Comparison of ENCODE assay signal across 8 cellular contexts in genomic region chr22:46088541-46089311, GRCh38.
A peak's percentile ranks its signal among the peaks of the same experiment; 100 is the strongest.
DNase-seq lines count a peak whose midpoint lies in the region; ATAC-seq, FAIRE-seq and TF ChIP-seq lines count a peak whose summit lies in the region.

No MANE protein-coding gene starts in this region.

- H3K4me2 ChIP-seq in trophoblast cell (ENCODE audit: low read length) = no peak overlapping the region

- H2BK5ac ChIP-seq in trophoblast cell (ENCODE audit: low read depth, low read length, poor library complexity) = no peak overlapping the region

- no peaks in the 10 kb centered on the region for H3K9me3 ChIP-seq in kidney (ENCODE audit: control insufficient read depth in 1 of 2, low read length in 2 of 2)
- no peaks in the 10 kb centered on the region for H3K9me3 ChIP-seq in spleen
- H3K9me3 ChIP-seq in trophoblast cell (ENCODE audit: insufficient read depth, low read depth, low read length) = peaks cover 12% of the 10 kb centered on the region

- H3K27ac ChIP-seq in caudate nucleus (ENCODE audit: low read depth, low read length) = peak overlapping the region; percentile 98
- H3K27ac ChIP-seq in kidney (ENCODE audit: low read depth in 2 of 2, low read length in 2 of 2) = peak overlapping the region; percentile 91 to 94
- peak overlapping the region; percentile 75 to 98 (median 92) for H3K27ac ChIP-seq in spleen
- no peak overlapping the region for H3K27ac ChIP-seq in trophoblast cell (ENCODE audit: low read depth, low read length)

- no peak for TF ChIP-seq CTCF in kidney (IDR thresholded peaks at IDR 0.05; ENCODE audit: borderline replicate concordance, extremely low read depth, insufficient read depth)
- TF ChIP-seq CTCF in spleen (IDR thresholded peaks at IDR 0.05 in 8 of 11, conservative IDR thresholded peaks at IDR 0.05 in 3 of 11) = no peak

- H3K79me2 ChIP-seq in trophoblast cell (ENCODE audit: control insufficient read depth, insufficient read depth, low read length, poor library complexity) = no peaks in the 10 kb centered on the region

- H3K79me1 ChIP-seq in trophoblast cell (ENCODE audit: low read length) = no peaks in the 10 kb centered on the region

- no peak overlapping the region for H2AFZ ChIP-seq in trophoblast cell (ENCODE audit: insufficient read depth, low read length, poor library complexity)

- no peak overlapping the region for H2BK12ac ChIP-seq in trophoblast cell (ENCODE audit: low read length)

- no peak for TF ChIP-seq POLR2A in spleen (IDR thresholded peaks at IDR 0.05)

- no peak overlapping the region for H3K23ac ChIP-seq in trophoblast cell (ENCODE audit: low read length)

- H3K4me1 ChIP-seq in kidney (ENCODE audit: control insufficient read depth in 1 of 2, insufficient read depth in 1 of 2, low read depth in 1 of 2, low read length in 2 of 2) (peaks cover 74 to 90% of the 10 kb centered on the region in 2 donors), spleen (peaks cover 43 to 100% (median 94%) of the 10 kb centered on the region in 6 donors), trophoblast cell (ENCODE audit: control insufficient read depth in 1 of 2, insufficient read depth in 2 of 2, low read length in 2 of 2) (peaks cover 3 to 6% of the 10 kb centered on the region in 2 experiments)

- H3K36me3 ChIP-seq in kidney (ENCODE audit: control insufficient read depth in 1 of 2, insufficient read depth in 2 of 2, low read length in 2 of 2) (peaks cover 5 to 29% of the 10 kb centered on the region in 2 donors), spleen (peaks cover 0 to 100% (median 33%) of the 10 kb centered on the region in 6 donors), trophoblast cell (ENCODE audit: control insufficient read depth in 1 of 2, insufficient read depth in 2 of 2, low read length in 2 of 2) (no peaks in the 10 kb centered on the region)

- no peak overlapping the region for H4K91ac ChIP-seq in trophoblast cell (ENCODE audit: low read depth, low read length)

- no peak overlapping the region for H3K18ac ChIP-seq in trophoblast cell (ENCODE audit: low read length)

- H4K8ac ChIP-seq in trophoblast cell (ENCODE audit: low read depth, low read length) = no peak overlapping the region

- H4K12ac ChIP-seq in trophoblast cell (ENCODE audit: low read depth, low read length) = no peak overlapping the region

- DNase-seq in HCEC 1CT (peak; percentile 86), caudate nucleus (lab: John Stamatoyannopoulos, UW) (peak in 6 of 61 donors; percentile 45 to 67 (median 54)), kidney (peak; percentile 85), spleen (peak; percentile 82), trophoblast cell (no peak), NOMO-1 treated with DMSO at 0.1 percent for 48 hours (lab: John Stamatoyannopoulos, UW; ENCODE audit: unreplicated experiment) (no peak)

- peak overlapping the region in 1 of 2 donors; percentile 30 for H3K4me3 ChIP-seq in kidney (ENCODE audit: low read length in 2 of 2)
- H3K4me3 ChIP-seq in spleen = peak overlapping the region in 2 of 8 donors; percentile 5 to 40
- H3K4me3 ChIP-seq in trophoblast cell (ENCODE audit: low read depth, low read length) = no peak overlapping the region

- no peak overlapping the region for H3K4ac ChIP-seq in trophoblast cell (ENCODE audit: low read depth, low read length)

- no peak for FAIRE-seq in kidney (lab: Jason Lieb, UNC)

- H3K9ac ChIP-seq in kidney (ENCODE audit: low read length in 2 of 2) = peak overlapping the region; percentile 65 to 69
- H3K9ac ChIP-seq in trophoblast cell (ENCODE audit: low read length) = no peak overlapping the region

- intact Hi-C loops in kidney (cut with DNase I) (no loop called here), spleen (cut with DNase I; ENCODE audit: low total_unique reads) (no loop called here)

- 57 to 78% (median 68%) methylated on average over 23 to 25 of the region's 25 CpGs for WGBS in spleen, 5 donors
- no CpG with 5 or more reads among the region's 25 CpGs for WGBS in trophoblast cell (ENCODE audit: extremely low coverage, insufficient coverage, insufficient read length)

- no peak overlapping the region for H2BK120ac ChIP-seq in trophoblast cell (ENCODE audit: insufficient read depth, low read length, poor library complexity)

- ATAC-seq in GM18511 (IDR thresholded peaks at IDR 0.05; ENCODE audit: unreplicated experiment) = no peak
- no peak for ATAC-seq in HG02981 (IDR thresholded peaks at IDR 0.05; ENCODE audit: unreplicated experiment)

- H2AK5ac ChIP-seq in trophoblast cell (ENCODE audit: low read length) = no peak overlapping the region

- H3K14ac ChIP-seq in trophoblast cell (ENCODE audit: low read length) = no peak overlapping the region

- H3K27me3 ChIP-seq in spleen (replicated peaks in 1 of 7) (no peaks in the 10 kb centered on the region), trophoblast cell (ENCODE audit: insufficient read depth, low read length) (no peaks in the 10 kb centered on the region)

Comparison
In these comparisons a context has a peak if more than half of its experiments do, and no peak if none do; other contexts are left out.
1. DNase-seq: peak in HCEC 1CT (single experiment), kidney (single experiment) and spleen (single experiment); none in trophoblast cell (0 of 2) and NOMO-1 treated with DMSO at 0.1 percent for 48 hours (single experiment).